ENCODE assay signal across 8 cellular contexts in the genomic region with DNA sequence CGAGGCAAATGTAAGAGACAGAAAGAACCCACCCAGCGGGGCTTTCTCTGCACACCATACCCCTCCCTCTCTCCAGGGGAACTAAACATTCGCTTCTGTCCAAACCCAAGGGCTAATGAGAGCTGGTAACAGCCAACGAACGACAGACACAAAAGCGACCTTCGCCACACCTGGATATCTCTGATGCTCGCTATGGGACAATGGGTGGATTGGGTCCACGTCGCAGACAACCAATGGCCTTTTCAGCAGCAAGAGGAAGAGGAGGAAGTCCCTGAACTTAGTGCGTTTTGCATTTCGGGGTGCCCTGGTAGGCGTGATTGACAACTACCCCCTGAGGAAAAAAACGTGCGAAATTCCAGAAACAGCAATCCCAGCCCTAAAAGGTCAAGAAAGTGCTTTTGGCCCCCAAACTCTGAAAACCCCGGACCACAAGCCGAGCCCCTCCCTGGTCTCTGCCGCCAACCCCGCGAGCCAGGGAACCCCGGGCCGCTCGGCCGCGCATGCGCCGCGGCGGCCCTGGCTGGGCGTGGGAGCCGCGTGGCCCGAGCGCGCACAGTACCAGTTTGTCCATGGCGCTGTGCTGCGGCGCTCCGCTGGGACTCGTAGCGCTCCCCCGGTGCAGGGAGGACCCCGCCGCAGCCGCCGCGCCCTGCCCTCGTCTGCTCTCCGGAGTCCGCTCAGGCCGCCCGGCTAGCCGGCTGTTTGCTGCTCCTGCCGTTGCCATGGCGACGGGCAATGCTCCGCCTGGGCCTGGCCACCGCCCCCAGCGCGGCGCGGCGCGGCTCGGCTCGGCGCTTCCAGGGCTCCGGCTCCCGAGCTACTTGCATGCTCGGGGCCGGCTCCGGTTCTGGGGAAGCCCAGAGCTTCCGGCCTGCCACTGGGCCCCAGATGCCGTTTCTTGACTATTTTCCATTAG.
A peak's percentile ranks its signal among the peaks of the same experiment; 100 is the strongest.
DNase-seq lines count a peak whose midpoint lies in the region; ATAC-seq and TF ChIP-seq lines count a peak whose summit lies in the region.

No MANE protein-coding gene starts in this region.

- under 1% methylated on average over 74 of the region's 74 CpGs for WGBS in HUES64
- 1 to 2% methylated on average over 73 to 74 of the region's 74 CpGs for WGBS in heart right ventricle, 2 donors

- H3K9ac ChIP-seq in ES-I3 (ENCODE audit: low read depth, low read length) (peak overlapping the region; percentile 69), HUES64 (ENCODE audit: low read depth, low read length) (peak overlapping the region; percentile 78)

- intact Hi-C loops in heart right ventricle (cut with DNase I) = no loop called here
- intact Hi-C loops in vagina (cut with DNase I) = no loop called here

- H3K27me3 ChIP-seq in HUES64 (ENCODE audit: insufficient read depth, low read length) (no peaks in the 10 kb centered on the region; the same call in 1 of the 2 replicates), heart right ventricle (peaks cover 0 to 32% (median 0%) of the 10 kb centered on the region in 7 donors), vagina (no peaks in the 10 kb centered on the region)

- peak overlapping the region; percentile 68 for H3K27ac ChIP-seq in HUES64 (ENCODE audit: low read depth, low read length)
- H3K27ac ChIP-seq in heart right ventricle = peak overlapping the region in 7 of 10 donors; percentile 18 to 61 (median 44)
- no peak overlapping the region for H3K27ac ChIP-seq in vagina

- H3K4me3 ChIP-seq in HUES64 (ENCODE audit: low read length) (peak overlapping the region; percentile 87), heart right ventricle (peak overlapping the region; percentile 43 to 68 (median 58)), vagina (peak overlapping the region; percentile 42 to 61)

- H3K27ac Mint-ChIP-seq in osteocyte (ENCODE audit: unreplicated experiment) = peak overlapping the region; percentile 84

- no peaks in the 10 kb centered on the region for H3K27me3 Mint-ChIP-seq in osteocyte (ENCODE audit: unreplicated experiment)

- no peak for TF ChIP-seq POLR2A in vagina (IDR thresholded peaks at IDR 0.05)

- no peaks in the 10 kb centered on the region for H3K9me3 Mint-ChIP-seq in osteocyte (ENCODE audit: unreplicated experiment)

- H3K4me1 ChIP-seq in ES-I3 (ENCODE audit: insufficient read depth, low read length) (peaks cover 14% of the 10 kb centered on the region; the same call in 1 of the 2 replicates), HUES64 (ENCODE audit: insufficient read depth, low read length) (peaks cover 10% of the 10 kb centered on the region), heart right ventricle (peaks cover 0 to 19% (median 10%) of the 10 kb centered on the region in 9 donors), vagina (peaks cover 6% of the 10 kb centered on the region)

- H3K4me1 Mint-ChIP-seq in osteocyte (ENCODE audit: unreplicated experiment) = peaks cover 24% of the 10 kb centered on the region

- no peaks in the 10 kb centered on the region for H3K36me3 Mint-ChIP-seq in osteocyte (ENCODE audit: unreplicated experiment)

- ATAC-seq in GM21717 (IDR thresholded peaks at IDR 0.05; ENCODE audit: unreplicated experiment) (peak; percentile 93), heart right ventricle (peak; percentile 91 to 98 (median 94))

- no peaks in the 10 kb centered on the region for H3K36me3 ChIP-seq in ES-I3 (ENCODE audit: insufficient read depth, low read length)
- no peaks in the 10 kb centered on the region for H3K36me3 ChIP-seq in HUES64 (ENCODE audit: insufficient read depth, low read length)
- H3K36me3 ChIP-seq in heart right ventricle = no peaks in the 10 kb centered on the region
- H3K36me3 ChIP-seq in vagina = no peaks in the 10 kb centered on the region

- H3K9me3 ChIP-seq in ES-I3 (ENCODE audit: control insufficient read depth, insufficient read depth, low read length) (no peaks in the 10 kb centered on the region), HUES64 (ENCODE audit: insufficient read depth, low read depth, low read length) (no peaks in the 10 kb centered on the region), heart right ventricle (no peaks in the 10 kb centered on the region), vagina (no peaks in the 10 kb centered on the region)

- peak overlapping the region; percentile 83 for H3K4me3 Mint-ChIP-seq in osteocyte (ENCODE audit: unreplicated experiment)

- peak in 3 of 9 donors; percentile 26 to 43 (median 31) for TF ChIP-seq CTCF in heart right ventricle (IDR thresholded peaks at IDR 0.05)
- peak; percentile 26 for TF ChIP-seq CTCF in osteocyte (IDR thresholded peaks at IDR 0.05)
- no peak for TF ChIP-seq CTCF in vagina (IDR thresholded peaks at IDR 0.05)

- DNase-seq in OCI-M1 (lab: John Stamatoyannopoulos, UW) = peak; percentile 35
- peak; percentile 75 for DNase-seq in amniotic epithelial cell (ENCODE audit: low read depth)
- peak; percentile 82 to 87 for DNase-seq in heart right ventricle
- DNase-seq in osteocyte (ENCODE audit: extremely low spot score, unreplicated experiment) = peak; percentile 98
- no peak for DNase-seq in vagina (ENCODE audit: extremely low spot score in 2 of 2)

Comparison
In these comparisons a context has a peak if more than half of its experiments do, and no peak if none do; other contexts are left out.
1. DNase-seq: peak in OCI-M1 (single experiment), amniotic epithelial cell (single experiment), heart right ventricle (2 of 2) and osteocyte (single experiment); none in vagina (0 of 2).
2. Peak in every context shown above with its lines, with median percentiles within 50 percentile points of each other: H3K4me3 ChIP-seq.